In the genomic region with DNA sequence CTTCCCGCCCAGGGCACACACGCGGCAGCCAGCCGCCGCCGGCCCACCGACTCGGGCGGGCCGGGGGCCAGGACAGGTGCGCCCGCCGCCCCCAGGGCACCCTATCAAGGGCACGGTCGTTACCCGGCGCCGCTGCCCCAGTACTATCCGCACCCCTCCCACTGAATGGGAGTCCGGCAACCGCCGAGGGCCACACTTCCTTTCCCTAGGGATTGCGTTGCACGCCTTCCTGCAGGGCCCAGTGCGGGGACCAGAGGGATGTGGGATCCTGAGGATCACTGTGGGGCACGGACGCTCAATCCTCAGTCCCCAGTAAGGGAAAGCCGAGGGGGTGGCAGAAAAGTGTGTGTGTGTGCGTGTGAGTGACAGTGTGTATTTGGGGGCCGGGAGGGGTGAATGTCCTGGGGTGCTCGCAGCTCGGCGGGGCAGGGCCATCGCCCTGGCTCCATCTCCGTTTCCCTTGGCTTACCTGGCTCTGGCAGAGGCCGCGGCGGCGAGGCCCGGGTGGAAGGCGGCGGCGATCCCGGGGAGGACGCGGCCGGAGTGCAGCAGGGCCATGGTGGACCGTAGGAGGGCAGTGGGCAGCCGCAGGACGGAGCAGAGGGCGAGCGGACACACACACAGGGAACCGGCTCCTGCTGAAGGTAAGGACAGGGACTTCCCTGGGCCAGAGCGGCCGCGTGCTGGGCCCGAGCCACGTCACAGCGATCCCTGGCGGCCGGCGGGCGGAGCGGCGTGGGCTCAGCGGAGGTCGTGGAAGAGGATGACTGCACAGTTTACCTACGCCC, we compare ENCODE assay signal across 8 cellular contexts. TPM values are rescaled to one million over a fixed set of nuclear protein-coding genes. Genes with fewer than 3 reads are reported as not detected.
DNase-seq lines count a peak whose midpoint lies in the region; ATAC-seq and TF ChIP-seq lines count a peak whose summit lies in the region.

TSS of gene GOT2 (minus strand) at position 646 of the 788 bp plus-strand sequence. CDS start at position 558, 88 bp downstream.

- H3K4me3 Mint-ChIP-seq in activated T-helper 1 cell treated with anti-CD3 and anti-CD28 coated beads, Interleukin-12 subunit alpha, Interleukin-12 subunit beta, Interleukin-2, Interleukin-4 antibody, amounts not matched to agents 30 ng/mL and 10 ng/mL and 1 ng/mL, durations not matched to agents 14 hours and 24 hours and 36 hours, result peak within 1 kb of the TSS; percentile 100
- peak within 1 kb of the TSS; percentile 99 for H3K4me3 Mint-ChIP-seq in natural killer cell

- no peaks in the 10 kb centered on the region for H3K9me3 ChIP-seq in Panc1 (ENCODE audit: control insufficient read depth, insufficient read depth, low read depth, low read length)

- peaks cover 5% of the 10 kb centered on the region; the same call in 1 of the 2 replicates for H3K36me3 ChIP-seq in Panc1 (ENCODE audit: control insufficient read depth, insufficient read depth, low read length)

- TF ChIP-seq CTCF in Panc1 (IDR thresholded peaks at IDR 0.05) (peak; percentile 92), fibroblast of mammary gland (conservative IDR thresholded peaks at IDR 0.05; ENCODE audit: control insufficient read depth, insufficient read depth, low read depth, low read length) (peak; percentile 58), natural killer cell (IDR thresholded peaks at IDR 0.05) (peak; percentile 92)

- CTCF ChIA-PET in Panc1 (lab: Charles Lee), result no interaction called here

- no peaks in the 10 kb centered on the region for H3K4me1 ChIP-seq in Panc1 (ENCODE audit: control insufficient read depth, insufficient read depth, low read length)

- H3K4me3 ChIP-seq in Jurkat, Clone E6-1 (ENCODE audit: low read length), result peak within 1 kb of the TSS; percentile 91
- H3K4me3 ChIP-seq in Panc1 (ENCODE audit: low read depth in 2 of 2, low read length in 2 of 2), result peak within 1 kb of the TSS; percentile 64 to 75
- H3K4me3 ChIP-seq in fibroblast of mammary gland (ENCODE audit: control insufficient read depth, low read depth, low read length), result peak within 1 kb of the TSS; percentile 85

- H3K36me3 Mint-ChIP-seq in activated T-helper 1 cell treated with anti-CD3 and anti-CD28 coated beads, Interleukin-12 subunit alpha, Interleukin-12 subunit beta, Interleukin-2, Interleukin-4 antibody, amounts not matched to agents 30 ng/mL and 10 ng/mL and 1 ng/mL, durations not matched to agents 14 hours and 24 hours and 36 hours (ENCODE audit: low read depth), result peaks cover 11% of the 10 kb centered on the region
- no peaks in the 10 kb centered on the region for H3K36me3 Mint-ChIP-seq in natural killer cell

- no peaks in the 10 kb centered on the region for H3K9me3 Mint-ChIP-seq in activated T-helper 1 cell treated with anti-CD3 and anti-CD28 coated beads, Interleukin-12 subunit alpha, Interleukin-12 subunit beta, Interleukin-2, Interleukin-4 antibody, amounts not matched to agents 30 ng/mL and 10 ng/mL and 1 ng/mL, durations not matched to agents 14 hours and 24 hours and 36 hours
- no peaks in the 10 kb centered on the region for H3K9me3 Mint-ChIP-seq in natural killer cell

- in situ Hi-C loops in Panc1 (cut with HindIII; ENCODE audit: low pct_unique_long_range_greater_than_20kb, low sequenced_read_pairs), result no loop called here

- peak within 1 kb of the TSS; percentile 99 for H3K27ac Mint-ChIP-seq in activated T-helper 1 cell treated with anti-CD3 and anti-CD28 coated beads, Interleukin-12 subunit alpha, Interleukin-12 subunit beta, Interleukin-2, Interleukin-4 antibody, amounts not matched to agents 30 ng/mL and 10 ng/mL and 1 ng/mL, durations not matched to agents 14 hours and 24 hours and 36 hours
- peak within 1 kb of the TSS; percentile 80 to 97 for H3K27ac Mint-ChIP-seq in natural killer cell

- POLR2A ChIA-PET in Panc1 (lab: Charles Lee), result no interaction called here

- DNase-seq in DMS79 (lab: John Stamatoyannopoulos, UW) (peak; percentile 47), Panc1 (ENCODE audit: low read depth, low spot score) (peak; percentile 51), fibroblast of mammary gland (ENCODE audit: low read depth) (peak; percentile 79), natural killer cell (peak; percentile 75)
- peak; percentile 64 for DNase-seq in Jurkat, Clone E6-1 (ENCODE audit: low read depth, low spot score)
- peak; percentile 78 for DNase-seq in activated T-helper 1 cell treated with anti-CD3 and anti-CD28 coated beads, Interleukin-12 subunit alpha, Interleukin-12 subunit beta, Interleukin-2, Interleukin-4 antibody, amounts not matched to agents 30 ng/mL and 10 ng/mL and 1 ng/mL, durations not matched to agents 14 hours and 24 hours and 36 hours (ENCODE audit: low spot score)
- peak; percentile 73 for DNase-seq in stimulated activated naive CD4-positive, alpha-beta T cell treated with Interleukin-2 at 50 U/mL for 16 hours (lab: John Stamatoyannopoulos, UW)

- H3K27ac ChIP-seq in Panc1 (ENCODE audit: low read length), result peak within 1 kb of the TSS; percentile 77

- intact Hi-C loops in Panc1 (cut with micrococcal nuclease; ENCODE audit: unreplicated experiment) (no loop called here), natural killer cell (cut with micrococcal nuclease) (no loop called here)
- intact Hi-C loops in activated T-helper 1 cell treated with anti-CD3 and anti-CD28 coated beads, Interleukin-12 subunit alpha, Interleukin-12 subunit beta, Interleukin-2, Interleukin-4 antibody, amounts not matched to agents 30 ng/mL and 10 ng/mL and 1 ng/mL, durations not matched to agents 14 hours and 24 hours and 36 hours (cut with micrococcal nuclease), result loop anchor here (1.0 to 10.0 kb wide), 7 partner anchors 22 to 997 kb away; partner anchors contain the start of genes CFAP20, CSNK2A2, GINS3 and KATNB1

- no peaks in the 10 kb centered on the region for H3K27me3 Mint-ChIP-seq in activated T-helper 1 cell treated with anti-CD3 and anti-CD28 coated beads, Interleukin-12 subunit alpha, Interleukin-12 subunit beta, Interleukin-2, Interleukin-4 antibody, amounts not matched to agents 30 ng/mL and 10 ng/mL and 1 ng/mL, durations not matched to agents 14 hours and 24 hours and 36 hours (ENCODE audit: insufficient read depth)
- peaks cover 0 to 3% of the 10 kb centered on the region in 2 donors for H3K27me3 Mint-ChIP-seq in natural killer cell (ENCODE audit: low read depth in 2 of 2)

- ATAC-seq in GM21619 (IDR thresholded peaks at IDR 0.05; ENCODE audit: unreplicated experiment) (peak; percentile 86), Panc1 (peak; percentile 99), natural killer cell (peak; percentile 98 to 99 (median 98))

- BruUV-seq in Panc1 (replicated peaks; lab: Mats Ljungman, UMichigan), result no TSS peak

- peaks cover 27% of the 10 kb centered on the region for H3K4me1 Mint-ChIP-seq in activated T-helper 1 cell treated with anti-CD3 and anti-CD28 coated beads, Interleukin-12 subunit alpha, Interleukin-12 subunit beta, Interleukin-2, Interleukin-4 antibody, amounts not matched to agents 30 ng/mL and 10 ng/mL and 1 ng/mL, durations not matched to agents 14 hours and 24 hours and 36 hours (ENCODE audit: low read depth)
- peaks cover 26 to 42% of the 10 kb centered on the region in 2 donors for H3K4me1 Mint-ChIP-seq in natural killer cell

- H3K27me3 ChIP-seq in Panc1 (ENCODE audit: control insufficient read depth, insufficient read depth, low read length), result no peaks in the 10 kb centered on the region

RNA-seq across cellular contexts. Expression of gene GOT2, which starts in this region (rescaled TPM):
- 107 TPM for polyA plus RNA-seq in Jurkat, Clone E6-1 (2012; ENCODE audit: insufficient read depth, insufficient read length)
- total RNA-seq in Panc1 (2021; ENCODE audit: unreplicated experiment) (64.0 TPM), natural killer cell (10 to 100 TPM; 21.1 to 32.5 (median 32.0) TPM)
- 62.0 TPM for polyA plus RNA-seq in Panc1 (2012; ENCODE audit: insufficient read length)
- total RNA-seq in activated T-helper 1 cell treated with anti-CD3 and anti-CD28 coated beads, Interleukin-12 subunit alpha, Interleukin-12 subunit beta, Interleukin-2, Interleukin-4 antibody, amounts not matched to agents 30 ng/mL and 10 ng/mL and 1 ng/mL, durations not matched to agents 14 hours and 24 hours and 36 hours, result 135 and 137 TPM in 2 replicates

Comparison
In these comparisons a context has a peak if more than half of its experiments do, and no peak if none do; other contexts are left out.
1. Peak in every context shown above with its lines: DNase-seq, ATAC-seq, H3K4me3 ChIP-seq and H3K27ac ChIP-seq.